ENCODE assay signal across 8 cellular contexts in genomic region chr14:102927878-102928411, GRCh38. TPM values are rescaled to one million over a fixed set of nuclear protein-coding genes. Genes with fewer than 3 reads are reported as not detected.
DNase-seq lines count a peak whose midpoint lies in the region; ATAC-seq, FAIRE-seq and TF ChIP-seq lines count a peak whose summit lies in the region.

No MANE protein-coding gene starts in this region.

- intact Hi-C loops in Caco-2 (cut with micrococcal nuclease; ENCODE audit: unreplicated experiment): loop anchor here (10.0 kb wide), 1 partner anchor 403 kb away; no protein-coding TSS in a partner anchor

- H3K9me3 ChIP-seq in Caco-2: no peaks in the 10 kb centered on the region
- H3K9me3 ChIP-seq in muscle layer of colon (ENCODE audit: low read length): no peaks in the 10 kb centered on the region

- no peaks in the 10 kb centered on the region for H3K4me1 Mint-ChIP-seq in Caco-2 (ENCODE audit: low read depth, unreplicated experiment)

- no TSS peak for BruUV-seq in Caco-2 (replicated peaks; lab: Mats Ljungman, UMichigan)

- peaks cover 48% of the 10 kb centered on the region for H3K36me3 Mint-ChIP-seq in Caco-2 (ENCODE audit: insufficient read depth, unreplicated experiment)

- H3K27ac ChIP-seq in muscle layer of colon (ENCODE audit: low read depth, low read length): no peak overlapping the region

- DNase-seq in Caco-2 (peak; percentile 42 to 56), bronchial epithelial cell (ENCODE audit: low read depth) (no peak), ureter (ENCODE audit: low spot score) (no peak), kidney glomerular epithelial cell (lab: John Stamatoyannopoulos, UW) (no peak), NCI-H146 treated with DMSO at 0.1 percent for 48 hours (lab: John Stamatoyannopoulos, UW; ENCODE audit: unreplicated experiment) (no peak), NCI-H1417 (lab: John Stamatoyannopoulos, UW) (no peak)

- H3K36me3 ChIP-seq in Caco-2 (ENCODE audit: control insufficient read depth, insufficient read depth, low read length): no peaks in the 10 kb centered on the region; the same call in 1 of the 2 replicates
- peaks cover under 1% of the 10 kb centered on the region for H3K36me3 ChIP-seq in bronchial epithelial cell (ENCODE audit: control insufficient read depth, insufficient read depth, low read length)
- peaks cover 9% of the 10 kb centered on the region for H3K36me3 ChIP-seq in muscle layer of colon (ENCODE audit: insufficient read depth, low read length)

- no peak overlapping the region for H3K9ac ChIP-seq in muscle layer of colon (ENCODE audit: low read length)

- H3K4me1 ChIP-seq in Caco-2 (peaks cover 23% of the 10 kb centered on the region), muscle layer of colon (ENCODE audit: insufficient read depth, low read length) (peaks cover 10% of the 10 kb centered on the region)

- no peaks in the 10 kb centered on the region for H3K27me3 Mint-ChIP-seq in Caco-2 (ENCODE audit: insufficient read depth, unreplicated experiment)

- no peak for TF ChIP-seq CTCF in Caco-2 (IDR thresholded peaks at IDR 0.05; ENCODE audit: insufficient read depth in 1 of 2, low read depth in 1 of 2, low read length in 1 of 2, severe bottlenecking in 1 of 2, unreplicated experiment in 1 of 2)
- no peak for TF ChIP-seq CTCF in bronchial epithelial cell (IDR thresholded peaks at IDR 0.05; ENCODE audit: insufficient read depth, low read length, severe bottlenecking)

- POLR2A ChIA-PET in Caco-2 (lab: Charles Lee): interaction anchor here (0.6 kb wide), 1 partner anchor 42 kb away, joined by 3 read pairs; no protein-coding TSS in a partner anchor

- H3K4me3 Mint-ChIP-seq in Caco-2 (ENCODE audit: unreplicated experiment): peak overlapping the region; percentile 79

- H3K27ac Mint-ChIP-seq in Caco-2 (ENCODE audit: unreplicated experiment): peak overlapping the region; percentile 80

- no peaks in the 10 kb centered on the region for H3K9me3 Mint-ChIP-seq in Caco-2 (ENCODE audit: unreplicated experiment)

- no peak for FAIRE-seq in bronchial epithelial cell (lab: Jason Lieb, UNC)

- ATAC-seq in HG03342 (IDR thresholded peaks at IDR 0.05; ENCODE audit: unreplicated experiment): peak; percentile 21

- CTCF ChIA-PET in Caco-2 (lab: Charles Lee): interaction anchor here (1.7 kb wide), 1 partner anchor 233 kb away, joined by 5 read pairs; no protein-coding TSS in a partner anchor

- H3K4me3 ChIP-seq in Caco-2 (ENCODE audit: low read depth, low read length) (peak overlapping the region; percentile 79), bronchial epithelial cell (ENCODE audit: low read depth, low read length) (peak overlapping the region; percentile 43), muscle layer of colon (ENCODE audit: low read depth in 1 of 2, low read length in 2 of 2) (peak overlapping the region; percentile 32 to 41)

- H3K27me3 ChIP-seq in Caco-2 (replicated peaks; ENCODE audit: control insufficient read depth, insufficient read depth, low read length) (no peaks in the 10 kb centered on the region), bronchial epithelial cell (ENCODE audit: control insufficient read depth, insufficient read depth, low read length) (peaks cover 27% of the 10 kb centered on the region), muscle layer of colon (ENCODE audit: control insufficient read depth in 1 of 2, insufficient read depth in 2 of 2, low read length in 2 of 2) (peaks cover 9 to 67% of the 10 kb centered on the region in 2 donors)

RNA-seq across cellular contexts. Expression of gene AMN, which starts 5.5 kb away (rescaled TPM):
- 70.7 TPM in 2 replicates for total RNA-seq in Caco-2 (2022)
- total RNA-seq in bronchial epithelial cell: 4.2 and 6.5 TPM in 2 replicates
- total RNA-seq in ureter: 3.2 TPM

Comparison
In these comparisons a context has a peak if more than half of its experiments do, and no peak if none do; other contexts are left out.
1. DNase-seq: peak in Caco-2 (2 of 2); none in bronchial epithelial cell (single experiment), ureter (single experiment), kidney glomerular epithelial cell (single experiment), NCI-H146 treated with DMSO at 0.1 percent for 48 hours (single experiment) and NCI-H1417 (0 of 3).
2. Peak in every context shown above with its lines, with median percentiles within 50 percentile points of each other: H3K4me3 ChIP-seq.